22 cellular contexts compared by ENCODE assay signal in the genomic region with DNA sequence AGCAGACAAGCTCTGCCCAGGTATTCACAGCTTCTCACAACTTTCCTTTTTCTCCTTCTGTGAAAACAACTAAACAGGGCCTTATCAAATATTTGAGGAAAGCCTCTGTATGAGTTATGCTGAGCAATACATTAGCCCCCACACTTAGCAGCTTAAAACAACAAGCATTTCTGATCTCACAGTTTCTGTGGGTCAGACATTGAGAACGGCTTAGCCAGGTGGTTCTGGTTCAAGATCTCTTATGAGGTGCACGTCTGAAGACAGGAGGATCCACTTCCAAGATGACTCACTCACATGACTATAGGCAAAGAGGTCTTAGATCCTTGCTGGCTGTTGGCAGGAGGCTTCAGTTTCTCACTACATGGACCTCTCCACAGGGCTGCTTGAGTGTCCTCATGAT.
"Had no signal": no experiment of that assay in that cellular context is flagged by ENCODE, and none has a peak within 500 bp of the region (broad histone marks: within the 10 kb centered on the region; RNA-seq: fewer than 3 reads in every experiment).

No MANE protein-coding gene starts in this region.

- H3K27me3 ChIP-seq: ovary, thyroid gland had no signal

- H3K4me3 ChIP-seq: hepatocyte, ovary, prostate gland, thyroid gland had no signal

- H3K9me3 Mint-ChIP-seq: immature natural killer cell; natural killer cell treated with Interleukin-12 subunit alpha and Interleukin-12 subunit beta and Interleukin-15 and Interleukin-18, amount 100 ng/mL, for 72 hours had no signal

- H3K4me1 Mint-ChIP-seq: activated naive CD4-positive, alpha-beta T cell treated with anti-CD3 and anti-CD28 coated beads, Interleukin-2, amount 50 U/mL, for 24 hours; immature natural killer cell had no signal

- H3K36me3 ChIP-seq: ovary, prostate gland, thyroid gland had no signal

- H3K4me3 Mint-ChIP-seq: activated CD4-positive, alpha-beta memory T cell treated with anti-CD3 and anti-CD28 coated beads for 36 hours; activated naive CD4-positive, alpha-beta T cell treated with anti-CD3 and anti-CD28 coated beads, Interleukin-2, amount 50 U/mL, for 24 hours; immature natural killer cell; natural killer cell treated with Interleukin-12 subunit alpha and Interleukin-12 subunit beta and Interleukin-15 and Interleukin-18, amount 100 ng/mL, for 72 hours; stimulated activated naive CD8-positive, alpha-beta T cell treated with anti-CD3 and anti-CD28 coated beads, Interleukin-15, Interleukin-2, amounts not matched to agents 100 ng/mL and 50 ng/mL, for 24 hours had no signal

- H3K9me3 ChIP-seq: ovary, prostate gland, thyroid gland had no signal

- H3K27ac ChIP-seq: hepatocyte, ovary, prostate gland, thyroid gland had no signal

- DNase-seq: activated CD4-positive, alpha-beta memory T cell treated with anti-CD3 and anti-CD28 coated beads for 36 hours; activated CD4-positive, alpha-beta T cell treated with anti-CD3 and anti-CD28 coated beads for 48 hours; activated effector memory CD4-positive, alpha-beta T cell treated with Interleukin-2 at 50 U/mL for 16 hours; activated T-cell treated with anti-CD3 and anti-CD28 coated beads, Interleukin-2, amount 50 U/mL, for 48 hours; anterior cingulate cortex; cortex of kidney; foreskin melanocyte; glutamatergic neuron; immature natural killer cell; kidney glomerular epithelial cell; left ventricle myocardium superior; midbrain; ovary; stimulated activated CD4-positive, alpha-beta T cell treated with anti-CD3 and anti-CD28 coated beads, Interleukin-4, amount 100 ng/mL, for 4 hours; substantia nigra; thyroid gland had no signal

- H3K4me2 ChIP-seq: hepatocyte had no signal

- H3K27ac Mint-ChIP-seq: activated CD4-positive, alpha-beta memory T cell treated with anti-CD3 and anti-CD28 coated beads for 36 hours; activated naive CD4-positive, alpha-beta T cell treated with anti-CD3 and anti-CD28 coated beads, Interleukin-2, amount 50 U/mL, for 24 hours; immature natural killer cell; natural killer cell treated with Interleukin-12 subunit alpha and Interleukin-12 subunit beta and Interleukin-15 and Interleukin-18, amount 100 ng/mL, for 72 hours; stimulated activated naive CD8-positive, alpha-beta T cell treated with anti-CD3 and anti-CD28 coated beads, Interleukin-15, Interleukin-2, amounts not matched to agents 100 ng/mL and 50 ng/mL, for 24 hours had no signal

- H3K4me1 ChIP-seq: prostate gland, thyroid gland had no signal

- H3K79me2 ChIP-seq: hepatocyte had no signal

- ATAC-seq: esophagus mucosa; left ventricle myocardium superior; natural killer cell treated with Interleukin-12 subunit alpha and Interleukin-12 subunit beta and Interleukin-15 and Interleukin-18, amount 100 ng/mL, for 72 hours had no signal

- H2AFZ ChIP-seq: hepatocyte had no signal

- H3K36me3 Mint-ChIP-seq: activated CD4-positive, alpha-beta memory T cell treated with anti-CD3 and anti-CD28 coated beads for 36 hours; activated naive CD4-positive, alpha-beta T cell treated with anti-CD3 and anti-CD28 coated beads, Interleukin-2, amount 50 U/mL, for 24 hours; immature natural killer cell; natural killer cell treated with Interleukin-12 subunit alpha and Interleukin-12 subunit beta and Interleukin-15 and Interleukin-18, amount 100 ng/mL, for 72 hours had no signal
